Comparison of ENCODE assay signal across 1 cellular context in the genomic region with DNA sequence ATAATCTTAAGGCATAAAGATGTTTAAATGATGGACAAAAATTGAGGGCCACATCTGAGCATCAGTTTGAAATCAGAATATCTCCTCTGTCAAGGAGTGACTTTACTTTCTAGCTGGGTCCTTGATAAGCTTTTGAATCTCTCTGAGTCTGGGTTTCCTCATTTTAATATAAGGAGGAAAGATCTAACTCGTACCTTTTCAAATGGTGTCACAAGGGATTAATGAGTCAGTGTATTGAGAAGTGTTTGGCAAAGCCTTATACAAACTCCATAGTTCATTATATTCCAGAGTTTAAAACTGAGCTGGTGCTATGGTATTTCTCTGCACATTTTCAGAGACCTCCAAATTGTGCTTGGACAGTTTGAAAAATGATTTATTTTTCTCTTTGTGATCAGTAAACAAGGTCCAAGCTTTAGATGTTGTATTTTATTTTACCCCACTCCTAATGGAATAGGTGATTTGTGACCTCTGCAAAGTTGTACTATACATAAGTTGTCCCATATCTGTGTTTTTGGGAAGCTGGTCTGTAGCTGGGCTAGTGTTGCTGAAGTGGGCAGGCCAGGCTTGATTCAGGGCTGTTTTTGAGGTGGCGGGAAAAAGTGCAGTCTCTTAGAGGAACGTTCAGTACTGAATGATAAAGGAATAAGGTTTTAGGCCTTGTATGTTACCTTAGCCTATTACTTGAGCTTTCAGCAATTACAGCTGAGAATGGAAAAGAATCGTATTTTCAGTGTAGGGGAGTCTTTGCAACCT.
TF ChIP-seq lines count a peak whose summit lies in the region.

No MANE protein-coding gene starts in this region.

TF ChIP-seq in WTC11, 78 proteins besides CTCF, POLR2A, EP300 and RAD21 (continued from another document):
- TF ChIP-seq, protein P1, sequence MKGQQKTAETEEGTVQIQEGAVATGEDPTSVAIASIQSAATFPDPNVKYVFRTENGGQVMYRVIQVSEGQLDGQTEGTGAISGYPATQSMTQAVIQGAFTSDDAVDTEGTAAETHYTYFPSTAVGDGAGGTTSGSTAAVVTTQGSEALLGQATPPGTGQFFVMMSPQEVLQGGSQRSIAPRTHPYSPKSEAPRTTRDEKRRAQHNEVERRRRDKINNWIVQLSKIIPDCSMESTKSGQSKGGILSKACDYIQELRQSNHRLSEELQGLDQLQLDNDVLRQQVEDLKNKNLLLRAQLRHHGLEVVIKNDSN (CRISPR knock-in tag; IDR thresholded peaks at IDR 0.05), result no peak
- TF ChIP-seq FOXJ3 (CRISPR knock-in tag; IDR thresholded peaks at IDR 0.05; ENCODE audit: borderline replicate concordance) (no peak), JAZF1 (CRISPR knock-in tag; IDR thresholded peaks at IDR 0.05) (no peak), TEAD1 (CRISPR knock-in tag; IDR thresholded peaks at IDR 0.05) (no peak)
TF ChIP-seq in WTC11: peak in this region for 0.
